1 cellular context compared by ENCODE assay signal in the genomic region with DNA sequence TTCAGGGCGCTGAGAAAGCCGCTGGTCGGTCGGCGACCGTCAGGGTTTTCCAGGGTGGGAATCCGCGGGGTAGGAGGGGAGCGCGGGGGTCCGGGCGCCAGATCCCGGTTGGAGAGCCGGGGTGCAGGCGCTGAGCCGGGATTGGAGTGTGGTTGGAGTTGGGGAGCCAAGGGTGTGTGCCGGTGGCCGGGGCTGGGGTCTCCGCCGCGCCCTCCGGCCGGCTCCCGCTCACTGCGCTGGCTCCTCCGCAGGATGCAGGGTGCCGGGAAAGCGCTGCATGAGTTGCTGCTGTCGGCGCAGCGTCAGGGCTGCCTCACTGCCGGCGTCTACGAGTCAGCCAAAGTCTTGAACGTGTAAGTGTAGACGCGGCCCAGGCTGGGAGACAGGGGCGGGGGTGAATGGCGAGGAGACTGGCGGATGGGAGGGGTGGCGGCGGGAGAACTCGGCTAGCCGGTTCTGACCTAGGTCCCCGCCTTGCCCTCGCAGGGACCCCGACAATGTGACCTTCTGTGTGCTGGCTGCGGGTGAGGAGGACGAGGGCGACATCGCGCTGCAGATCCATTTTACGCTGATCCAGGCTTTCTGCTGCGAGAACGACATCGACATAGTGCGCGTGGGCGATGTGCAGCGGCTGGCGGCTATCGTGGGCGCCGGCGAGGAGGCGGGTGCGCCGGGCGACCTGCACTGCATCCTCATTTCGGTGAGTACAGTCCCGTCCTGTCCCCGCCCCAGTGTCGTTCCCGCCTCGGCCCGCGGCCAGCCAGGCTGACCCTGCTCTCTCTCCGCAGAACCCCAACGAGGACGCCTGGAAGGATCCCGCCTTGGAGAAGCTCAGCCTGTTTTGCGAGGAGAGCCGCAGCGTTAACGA.
TF ChIP-seq lines count a peak whose summit lies in the region.

No MANE protein-coding gene starts in this region.

TF ChIP-seq in A549, 52 proteins besides CTCF, POLR2A, EP300 and RAD21 (continued from another document):
- no peak for TF ChIP-seq REST (IDR thresholded peaks at IDR 0.05)
- no peak for TF ChIP-seq CBX8 (IDR thresholded peaks at IDR 0.05)
- TF ChIP-seq BHLHE40 (IDR thresholded peaks at IDR 0.05; ENCODE audit: low read depth, low read length): no peak
- no peak for TF ChIP-seq EHMT2 (IDR thresholded peaks at IDR 0.05; ENCODE audit: low read depth)
